In the genomic region with DNA sequence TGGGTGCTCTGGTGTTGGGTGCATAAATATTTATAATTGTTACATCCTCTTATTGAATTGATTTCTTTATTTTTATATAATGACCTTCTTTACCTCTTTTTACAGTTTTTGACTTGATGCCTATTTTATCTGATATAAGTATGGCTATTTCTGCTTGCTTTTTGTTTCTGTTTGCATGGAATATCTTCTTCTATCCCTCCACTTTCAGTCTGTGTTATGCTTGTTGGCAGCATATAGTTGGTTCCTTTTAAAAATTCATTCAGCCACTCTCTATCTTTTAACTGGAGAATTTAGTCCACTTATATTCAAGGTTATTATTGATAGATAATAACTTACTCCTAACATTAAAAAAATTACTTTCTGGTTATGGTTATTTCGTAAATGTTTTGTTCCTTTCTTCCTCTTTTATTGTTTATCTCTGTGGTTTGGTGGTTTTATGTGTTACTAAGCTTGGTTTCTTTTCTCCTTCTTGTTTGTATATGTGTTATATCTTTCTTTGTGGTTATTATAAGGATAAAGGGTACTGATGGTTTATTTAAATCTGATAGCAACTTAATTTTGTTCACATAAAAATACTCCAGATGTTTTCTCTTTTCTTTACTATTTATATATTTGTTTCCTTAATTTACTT, we compare ENCODE assay signal across 12 cellular contexts.
DNase-seq lines count a peak whose midpoint lies in the region; ATAC-seq and TF ChIP-seq lines count a peak whose summit lies in the region.
"Had no signal": no experiment of that assay in that cellular context is flagged by ENCODE, and none has a peak within 500 bp of the region (broad histone marks: within the 10 kb centered on the region; RNA-seq: fewer than 3 reads in every experiment).

No MANE protein-coding gene starts in this region.

- no peak overlapping the region for H3K27ac ChIP-seq in A673 (ENCODE audit: low read depth, low read length, poor library complexity, severe bottlenecking)
- H3K27ac ChIP-seq: right atrium auricular region had no signal

- intact Hi-C loops in A673 (cut with micrococcal nuclease; ENCODE audit: unreplicated experiment): no loop called here

- TF ChIP-seq CTCF in A673 (conservative IDR thresholded peaks at IDR 0.05; ENCODE audit: low read depth, low read length): no peak

- no peaks in the 10 kb centered on the region for H3K36me3 ChIP-seq in A673 (ENCODE audit: insufficient read depth, low read length, poor library complexity, severe bottlenecking)
- H3K36me3 ChIP-seq: right atrium auricular region had no signal

- BruUV-seq in A673 (replicated peaks; lab: Mats Ljungman, UMichigan): no TSS peak

- no peaks in the 10 kb centered on the region for H3K27me3 ChIP-seq in A673 (replicated peaks; ENCODE audit: insufficient read depth, low read depth, low read length, poor library complexity)
- H3K27me3 ChIP-seq: right atrium auricular region had no signal

- no peak overlapping the region for H3K4me3 ChIP-seq in A673 (ENCODE audit: low read depth, low read length, poor library complexity, severe bottlenecking)
- H3K4me3 ChIP-seq: right atrium auricular region had no signal

- DNase-seq in memory B cell (ENCODE audit: low spot score in 2 of 2) (no peak), A673 (ENCODE audit: low spot score) (no peak), AG20443 (ENCODE audit: low spot score) (no peak), SKM-1 (lab: John Stamatoyannopoulos, UW; ENCODE audit: unreplicated experiment) (no peak), DMS153 treated with DMSO at 0.1 percent for 48 hours (lab: John Stamatoyannopoulos, UW; ENCODE audit: unreplicated experiment) (no peak)
- DNase-seq: activated T-cell treated with anti-CD3 and anti-CD28 coated beads, Interleukin-2, amount 50 U/mL, for 4 hours; DMS79; NCI-H526 had no signal

- CTCF ChIA-PET in A673 (lab: Charles Lee): no interaction called here

- no peaks in the 10 kb centered on the region for H3K4me1 ChIP-seq in A673 (ENCODE audit: insufficient read depth, low read length, poor library complexity, severe bottlenecking)
- H3K4me1 ChIP-seq: right atrium auricular region had no signal

- peak overlapping the region; percentile 76 for H3K27ac Mint-ChIP-seq in memory B cell

- no peaks in the 10 kb centered on the region for H3K27me3 Mint-ChIP-seq in memory B cell

- peak overlapping the region; percentile 29 for H3K4me3 Mint-ChIP-seq in memory B cell
- H3K4me3 Mint-ChIP-seq: activated T-cell treated with anti-CD3 and anti-CD28 coated beads, Interleukin-2, amount 50 U/mL, for 4 hours had no signal

- POLR2A ChIA-PET in A673 (lab: Charles Lee; ENCODE audit: low non-redundant PET): no interaction called here

- peaks cover 5% of the 10 kb centered on the region for H3K36me3 Mint-ChIP-seq in memory B cell

- peaks cover 19% of the 10 kb centered on the region for H3K4me1 Mint-ChIP-seq in memory B cell

- H3K9me3 Mint-ChIP-seq in memory B cell: peaks cover 4% of the 10 kb centered on the region

- peaks cover 15% of the 10 kb centered on the region for H3K9me3 ChIP-seq in A673 (ENCODE audit: low read depth, low read length, poor library complexity, severe bottlenecking)

- ATAC-seq in GM18907 (IDR thresholded peaks at IDR 0.05; ENCODE audit: unreplicated experiment): peak; percentile 73
- ATAC-seq in HG02623 (IDR thresholded peaks at IDR 0.05; ENCODE audit: unreplicated experiment): peak; percentile 51
- ATAC-seq in HG03460 (IDR thresholded peaks at IDR 0.05; ENCODE audit: unreplicated experiment): peak; percentile 57
- ATAC-seq in memory B cell (ENCODE audit: low read depth): peak; percentile 84
- ATAC-seq: activated T-cell treated with anti-CD3 and anti-CD28 coated beads, Interleukin-2, amount 50 U/mL, for 4 hours had no signal
